Comparison of ENCODE assay signal across 1 cellular context in genomic region chr9:134335490-134336173, GRCh38.
TF ChIP-seq lines count a peak whose summit lies in the region.

No MANE protein-coding gene starts in this region.

TF ChIP-seq in liver, 16 proteins besides CTCF, POLR2A, EP300 and RAD21 (continued from another document):
- no peak for TF ChIP-seq ATF3 (IDR thresholded peaks at IDR 0.05)
